Comparison of ENCODE assay signal across 8 cellular contexts in the genomic region with DNA sequence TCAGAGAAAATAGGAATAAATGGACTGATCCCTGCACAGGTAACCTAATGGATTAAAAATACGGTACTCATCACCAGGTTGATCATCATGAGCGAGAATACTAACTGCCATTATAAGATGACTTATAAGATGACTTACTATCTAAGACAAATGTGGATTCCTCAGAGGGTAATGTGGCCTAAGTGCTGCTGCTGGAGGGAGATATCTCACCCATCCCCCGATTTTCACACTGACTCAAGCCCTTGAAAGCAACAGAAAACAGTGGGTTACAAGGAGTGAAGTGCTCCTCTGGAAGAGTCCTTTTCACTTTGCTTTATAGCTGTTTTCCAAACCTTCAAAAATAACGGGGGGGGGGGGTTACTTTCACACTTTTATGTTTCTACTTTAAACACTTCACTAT. TPM values are rescaled to one million over a fixed set of nuclear protein-coding genes. Genes with fewer than 3 reads are reported as not detected.
A peak's percentile ranks its signal among the peaks of the same experiment; 100 is the strongest.
DNase-seq lines count a peak whose midpoint lies in the region; ATAC-seq and TF ChIP-seq lines count a peak whose summit lies in the region.

No MANE protein-coding gene starts in this region.

- H3K27me3 Mint-ChIP-seq in CD14-positive monocyte (ENCODE audit: low read depth in 3 of 3) (peaks cover 0 to 5% (median 3%) of the 10 kb centered on the region in 3 donors), IgD-negative memory B cell (peaks cover 3% of the 10 kb centered on the region), brain (peaks cover 30% of the 10 kb centered on the region)
- H3K27me3 Mint-ChIP-seq in naive thymus-derived CD8-positive, alpha-beta T cell, result peaks cover 0 to 1% (median 0%) of the 10 kb centered on the region in 5 donors

- H3K4me3 Mint-ChIP-seq in CD14-positive monocyte, result peak overlapping the region; percentile 86 to 96
- peak overlapping the region; percentile 92 to 100 (median 98) for H3K4me3 Mint-ChIP-seq in IgD-negative memory B cell
- peak overlapping the region; percentile 94 to 99 (median 96) for H3K4me3 Mint-ChIP-seq in brain
- peak overlapping the region; percentile 91 to 100 (median 98) for H3K4me3 Mint-ChIP-seq in naive thymus-derived CD8-positive, alpha-beta T cell

- intact Hi-C loops in CD14-positive monocyte (cut with micrococcal nuclease), result loop anchor here (5.0 kb wide), 2 partner anchors 38 to 48 kb away; partner anchors contain the start of gene SLC37A2 (in 1 of the 2)

- peak overlapping the region in 5 of 7 donors; percentile 53 to 99 (median 96) for H3K27ac Mint-ChIP-seq in CD14-positive monocyte
- H3K27ac Mint-ChIP-seq in IgD-negative memory B cell, result peak overlapping the region; percentile 81 to 100 (median 99)
- peak overlapping the region; percentile 96 to 98 (median 97) for H3K27ac Mint-ChIP-seq in brain
- peak overlapping the region in 9 of 10 donors; percentile 61 to 100 (median 97) for H3K27ac Mint-ChIP-seq in naive thymus-derived CD8-positive, alpha-beta T cell

- H3K36me3 Mint-ChIP-seq in CD14-positive monocyte, result peaks cover 7% of the 10 kb centered on the region in 2 donors
- H3K36me3 Mint-ChIP-seq in IgD-negative memory B cell, result peaks cover 2% of the 10 kb centered on the region
- peaks cover 19% of the 10 kb centered on the region for H3K36me3 Mint-ChIP-seq in brain
- H3K36me3 Mint-ChIP-seq in naive thymus-derived CD8-positive, alpha-beta T cell, result peaks cover 0 to 4% (median 0%) of the 10 kb centered on the region in 3 donors

- H3K4me1 Mint-ChIP-seq in CD14-positive monocyte (peaks cover 25% of the 10 kb centered on the region), IgD-negative memory B cell (peaks cover 17 to 20% (median 18%) of the 10 kb centered on the region in 3 donors), brain (peaks cover 49% of the 10 kb centered on the region)
- peaks cover 7 to 31% (median 25%) of the 10 kb centered on the region in 4 donors for H3K4me1 Mint-ChIP-seq in naive thymus-derived CD8-positive, alpha-beta T cell

- H3K9me3 Mint-ChIP-seq in CD14-positive monocyte, result peaks cover 0 to 3% (median 0%) of the 10 kb centered on the region in 7 donors
- H3K9me3 Mint-ChIP-seq in IgD-negative memory B cell, result peaks cover 0 to 2% (median 0%) of the 10 kb centered on the region in 3 donors
- H3K9me3 Mint-ChIP-seq in brain, result peaks cover 0 to 11% (median 4%) of the 10 kb centered on the region in 5 experiments
- H3K9me3 Mint-ChIP-seq in naive thymus-derived CD8-positive, alpha-beta T cell, result peaks cover 0 to 10% (median 0%) of the 10 kb centered on the region in 9 donors

- TF ChIP-seq CTCF in CD14-positive monocyte (IDR thresholded peaks at IDR 0.05) (no peak), brain (conservative IDR thresholded peaks at IDR 0.05) (no peak)

- DNase-seq in CD14-positive monocyte (ENCODE audit: low spot score) (no peak), SHP77 treated with DMSO at 0.1 percent for 48 hours (lab: John Stamatoyannopoulos, UW) (no peak), occipital lobe (lab: John Stamatoyannopoulos, UW) (no peak)
- DNase-seq in naive thymus-derived CD8-positive, alpha-beta T cell, result peak in 1 of 10 donors; percentile 5

- no peak for ATAC-seq in naive thymus-derived CD8-positive, alpha-beta T cell
- ATAC-seq in GM18520 (IDR thresholded peaks at IDR 0.05; ENCODE audit: unreplicated experiment), result no peak
- ATAC-seq in GM19463 (IDR thresholded peaks at IDR 0.05; ENCODE audit: unreplicated experiment), result no peak

- POLR2A ChIA-PET in naive thymus-derived CD8-positive, alpha-beta T cell (lab: Charles Lee), result interaction anchor here (1.8 to 3.6 kb wide), 2 partner anchors 157 to 194 kb away, joined by 6 to 27 read pairs; partner anchors contain the start of gene CCDC15

RNA-seq across cellular contexts. Expression of gene TMEM218, which starts 0.9 kb away (rescaled TPM):
- 10 to 100 TPM; 55.7 to 57.7 TPM for polyA plus RNA-seq in CD14-positive monocyte
- 45.1 TPM for polyA plus RNA-seq in IgD-negative memory B cell
- polyA plus RNA-seq in brain (ENCODE audit: insufficient read depth, low read depth, low replicate concordance), result 24.8 TPM
- total RNA-seq in naive thymus-derived CD8-positive, alpha-beta T cell, result 10 to 100 TPM; 12.2 to 13.7 TPM
- 10 to 100 TPM; 30.0 to 40.1 (median 35.3) TPM for polyA plus RNA-seq in naive thymus-derived CD8-positive, alpha-beta T cell
- 23.9 TPM for total RNA-seq in occipital lobe

RNA-seq across cellular contexts. Expression of gene SLC37A2, which starts 47.4 kb away (rescaled TPM):
- polyA plus RNA-seq in CD14-positive monocyte, result 10 to 100 TPM; 70.8 to 81.5 TPM
- 11.2 TPM for polyA plus RNA-seq in IgD-negative memory B cell
- polyA plus RNA-seq in brain (ENCODE audit: insufficient read depth, low read depth, low replicate concordance), result 2.0 TPM
- 1 to 10 TPM; 1.2 to 2.4 TPM for total RNA-seq in naive thymus-derived CD8-positive, alpha-beta T cell
- under 1 TPM in 2 of 3 donors, not detected in 1; 0.04 to 0.13 TPM for polyA plus RNA-seq in naive thymus-derived CD8-positive, alpha-beta T cell
- 3.4 TPM for total RNA-seq in occipital lobe

RNA-seq across cellular contexts. Expression of gene PKNOX2, which starts 54.0 kb away (rescaled TPM):
- polyA plus RNA-seq in CD14-positive monocyte, result not detected
- not detected for polyA plus RNA-seq in IgD-negative memory B cell
- polyA plus RNA-seq in brain (ENCODE audit: insufficient read depth, low read depth, low replicate concordance), result 6.4 TPM
- not detected for total RNA-seq in naive thymus-derived CD8-positive, alpha-beta T cell
- not detected for polyA plus RNA-seq in naive thymus-derived CD8-positive, alpha-beta T cell
- 5.3 TPM for total RNA-seq in occipital lobe
